1 cellular context compared by ENCODE assay signal in the genomic region with DNA sequence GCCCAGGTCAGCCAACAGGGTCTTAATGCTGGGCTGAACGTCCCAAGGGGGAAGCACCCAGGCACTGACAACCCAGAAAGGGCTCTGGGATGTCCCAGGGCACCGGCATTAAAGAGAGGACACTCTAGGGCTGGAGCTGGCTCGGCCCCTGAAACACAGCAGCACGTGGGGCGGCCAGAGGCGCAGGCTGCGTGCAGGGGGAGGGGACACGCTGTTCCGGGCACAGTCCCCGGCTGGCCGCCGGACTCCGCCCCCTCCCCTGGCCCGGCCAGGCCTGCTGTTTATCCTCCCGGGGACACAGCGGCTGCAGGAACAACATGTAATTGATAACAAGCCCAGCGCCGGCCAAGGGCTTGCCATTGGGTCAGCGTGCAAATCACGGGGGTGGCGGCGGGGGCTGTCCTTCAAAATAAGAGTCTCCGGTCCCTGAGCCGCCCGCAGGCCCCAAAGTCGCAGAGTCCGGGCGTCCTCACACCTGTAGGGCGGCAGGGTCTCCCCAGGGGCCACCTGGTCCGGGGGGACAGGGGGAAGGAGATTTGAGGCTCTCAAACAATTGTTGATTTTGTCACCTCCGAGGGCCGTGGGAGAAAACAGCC.
A peak's percentile ranks its signal among the peaks of the same experiment; 100 is the strongest.
TF ChIP-seq lines count a peak whose summit lies in the region.

No MANE protein-coding gene starts in this region.

TF ChIP-seq in K562, 482 proteins besides CTCF, POLR2A, EP300 and RAD21 (continued from another document):
- TF ChIP-seq ATF6 (CRISPR knock-in tag; IDR thresholded peaks at IDR 0.05) (no peak), ZNF232 (CRISPR knock-in tag; IDR thresholded peaks at IDR 0.05) (no peak), SAFB2 (IDR thresholded peaks at IDR 0.05; ENCODE audit: borderline replicate concordance, low read depth, low read length, severe bottlenecking) (no peak), CAMTA2 (CRISPR knock-in tag; conservative IDR thresholded peaks at IDR 0.05) (no peak), ID3 (CRISPR knock-in tag; IDR thresholded peaks at IDR 0.05) (no peak), ID3 (tag; IDR thresholded peaks at IDR 0.05) (0 out of 2 replicates have a peak, but pooled peaks have one; percentile 25), ZNF384 (IDR thresholded peaks at IDR 0.05; ENCODE audit: low read depth, low read length) (no peak)
